Comparison of ENCODE assay signal across 8 cellular contexts in the genomic region with DNA sequence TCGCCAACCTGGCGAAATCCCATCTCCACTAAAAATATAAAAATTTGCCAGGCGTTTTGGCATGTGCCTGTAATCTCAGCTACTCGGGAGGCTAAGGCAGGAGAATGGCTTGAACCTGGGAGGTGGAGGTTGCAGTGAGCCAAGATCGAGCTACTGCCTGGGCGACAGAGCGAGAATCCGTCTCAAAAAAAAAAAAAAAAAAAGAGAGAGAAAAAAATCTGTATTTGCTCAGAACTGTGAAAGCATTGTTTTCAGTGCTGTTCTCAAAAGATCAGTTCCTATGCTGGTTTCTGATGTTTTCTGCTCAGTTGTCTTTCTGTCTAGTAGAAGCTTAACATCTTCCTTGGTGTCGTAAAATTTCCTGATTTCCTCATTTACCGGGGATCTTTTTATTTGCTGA. TPM values are rescaled to one million over a fixed set of nuclear protein-coding genes. Genes with fewer than 3 reads are reported as not detected.
DNase-seq lines count a peak whose midpoint lies in the region; ATAC-seq, FAIRE-seq and TF ChIP-seq lines count a peak whose summit lies in the region.
"Had no signal": no experiment of that assay in that cellular context is flagged by ENCODE, and none has a peak within 500 bp of the region (broad histone marks: within the 10 kb centered on the region; RNA-seq: fewer than 3 reads in every experiment).

No MANE protein-coding gene starts in this region.

- peak overlapping the region; percentile 99 for H3K27ac ChIP-seq in CD4-positive, CD25-positive, alpha-beta regulatory T cell (ENCODE audit: insufficient read depth, low read length, poor library complexity, severe bottlenecking)
- H3K27ac ChIP-seq in keratinocyte (ENCODE audit: control insufficient read depth, insufficient read depth, low read length) (no peak overlapping the region), prostate gland (peak overlapping the region in 1 of 2 donors; percentile 29)

- WGBS in prostate gland = 54% methylated on average over 10 of the region's 10 CpGs

- no peak overlapping the region for H3K9ac ChIP-seq in keratinocyte (ENCODE audit: control insufficient read depth, extremely low read depth, insufficient read depth, low read length)

- FAIRE-seq in keratinocyte (lab: Jason Lieb, UNC) = no peak
- FAIRE-seq: bronchial epithelial cell had no signal

- no peaks in the 10 kb centered on the region for H3K9me3 ChIP-seq in CD4-positive, CD25-positive, alpha-beta regulatory T cell (ENCODE audit: control insufficient read depth in 2 of 2, low read length in 2 of 2)
- H3K9me3 ChIP-seq in keratinocyte (ENCODE audit: control insufficient read depth, low read depth, low read length) (no peaks in the 10 kb centered on the region), prostate gland (no peaks in the 10 kb centered on the region)

- no peaks in the 10 kb centered on the region for H3K27me3 ChIP-seq in CD4-positive, CD25-positive, alpha-beta regulatory T cell (ENCODE audit: control insufficient read depth, insufficient read depth, low read length)
- no peaks in the 10 kb centered on the region for H3K27me3 ChIP-seq in keratinocyte (ENCODE audit: control insufficient read depth, extremely low read depth, insufficient read depth, low read length)
- H3K27me3 ChIP-seq in prostate gland (replicated peaks; ENCODE audit: insufficient read depth) = no peaks in the 10 kb centered on the region

- intact Hi-C loops in prostate gland (cut with DNase I) = loop anchor here (5.0 to 10.0 kb wide), 4 partner anchors 52 to 153 kb away; a partner anchor contains a TSS

- H3K36me3 Mint-ChIP-seq in CD4-positive, CD25-positive, alpha-beta regulatory T cell = peaks cover 16% of the 10 kb centered on the region

- no peak for ATAC-seq in CD4-positive, CD25-positive, alpha-beta regulatory T cell (ENCODE audit: low read depth in 2 of 2)

- H3K4me1 Mint-ChIP-seq in CD4-positive, CD25-positive, alpha-beta regulatory T cell = peaks cover 15 to 78% (median 53%) of the 10 kb centered on the region in 4 donors

- peak overlapping the region; percentile 96 to 99 (median 98) for H3K27ac Mint-ChIP-seq in CD4-positive, CD25-positive, alpha-beta regulatory T cell

- H3K27me3 Mint-ChIP-seq in CD4-positive, CD25-positive, alpha-beta regulatory T cell = peaks cover 13% of the 10 kb centered on the region

- H3K9me3 Mint-ChIP-seq in CD4-positive, CD25-positive, alpha-beta regulatory T cell = no peaks in the 10 kb centered on the region

- peak overlapping the region; percentile 95 for H3K4me2 ChIP-seq in keratinocyte (ENCODE audit: control insufficient read depth, extremely low read depth, insufficient read depth, low read depth, low read length)

- peaks cover 17% of the 10 kb centered on the region for H3K36me3 ChIP-seq in CD4-positive, CD25-positive, alpha-beta regulatory T cell (ENCODE audit: control insufficient read depth, insufficient read depth, low read length)
- H3K36me3 ChIP-seq in keratinocyte (ENCODE audit: control insufficient read depth in 2 of 2, extremely low read depth in 1 of 2, insufficient read depth in 2 of 2, low read length in 2 of 2) (peaks cover 11 to 18% of the 10 kb centered on the region in 2 experiments), prostate gland (peaks cover 8 to 10% of the 10 kb centered on the region in 2 donors)

- peaks cover 77% of the 10 kb centered on the region for H3K4me1 ChIP-seq in CD4-positive, CD25-positive, alpha-beta regulatory T cell (ENCODE audit: control insufficient read depth, insufficient read depth, low read length, poor library complexity, severe bottlenecking)
- H3K4me1 ChIP-seq in keratinocyte (ENCODE audit: control insufficient read depth, extremely low read depth, insufficient read depth, low read length) = peaks cover 47% of the 10 kb centered on the region
- peaks cover 29% of the 10 kb centered on the region for H3K4me1 ChIP-seq in prostate gland (replicated peaks)

- TF ChIP-seq CTCF in keratinocyte (optimal IDR thresholded peaks at IDR 0.05 in 1 of 3, IDR thresholded peaks at IDR 0.05 in 1 of 3, conservative IDR thresholded peaks at IDR 0.05 in 1 of 3; ENCODE audit: extremely low read depth in 1 of 3, insufficient read depth in 2 of 3, low read length in 3 of 3) (no peak), prostate gland (IDR thresholded peaks at IDR 0.05) (no peak)

- TF ChIP-seq POLR2A in prostate gland (IDR thresholded peaks at IDR 0.05) = no peak

- DNase-seq in CD4-positive, CD25-positive, alpha-beta regulatory T cell = no peak
- DNase-seq in OCI-M1 (lab: John Stamatoyannopoulos, UW) (peak; percentile 38), keratinocyte (ENCODE audit: low read depth, low spot score) (no peak), DMS153 (lab: John Stamatoyannopoulos, UW) (no peak), prostate gland (ENCODE audit: low spot score) (no peak)
- no peak for DNase-seq in activated CD4-positive, CD25-positive, alpha-beta regulatory T cell treated with anti-CD3 and anti-CD28 coated beads, Interleukin-2, amount 50 U/mL, for 72 hours
- DNase-seq: stimulated activated CD4-positive, alpha-beta T cell treated with anti-CD3 and anti-CD28 coated beads, Interleukin-2, amount 100 ng/mL, for 48 hours had no signal

- peaks cover 38% of the 10 kb centered on the region for H4K20me1 ChIP-seq in keratinocyte (ENCODE audit: control insufficient read depth, extremely low read depth, insufficient read depth, low read length)

- no peak overlapping the region for H2AFZ ChIP-seq in keratinocyte (ENCODE audit: control insufficient read depth, low read length)

- peaks cover 92% of the 10 kb centered on the region for H3K79me2 ChIP-seq in keratinocyte (ENCODE audit: control insufficient read depth, insufficient read depth, low read length)

- peaks cover 7% of the 10 kb centered on the region for H3K9me1 ChIP-seq in keratinocyte (ENCODE audit: control insufficient read depth, extremely low read depth, insufficient read depth, low read length)

- peak overlapping the region; percentile 92 to 100 (median 96) for H3K4me3 Mint-ChIP-seq in CD4-positive, CD25-positive, alpha-beta regulatory T cell

- H3K4me3 ChIP-seq in CD4-positive, CD25-positive, alpha-beta regulatory T cell (ENCODE audit: low read depth, low read length) = peak overlapping the region; percentile 84
- no peak overlapping the region for H3K4me3 ChIP-seq in keratinocyte (ENCODE audit: control insufficient read depth in 2 of 3, extremely low read depth in 1 of 3, insufficient read depth in 2 of 3, low read depth in 1 of 3, low read length in 3 of 3)
- H3K4me3 ChIP-seq in prostate gland = no peak overlapping the region

- dilution Hi-C loops in keratinocyte (cut with MboI; ENCODE audit: extremely low pct_ligation_motif_present, low sequenced_read_pairs) = no loop called here

RNA-seq across cellular contexts. Expression of a gene that starts 2.5 kb away (rescaled TPM):
- total RNA-seq in CD4-positive, CD25-positive, alpha-beta regulatory T cell = 146 TPM
- polyA plus RNA-seq in CD4-positive, CD25-positive, alpha-beta regulatory T cell = 10 to 100 TPM; 13.5 to 26.0 (median 20.0) TPM
- polyA plus RNA-seq in keratinocyte = 4.7 to 24.1 TPM (median 4.7 TPM) in 3 replicates
- 41.0 TPM for polyA plus RNA-seq in keratinocyte (2011; ENCODE audit: low read depth)
- 6.9 and 16.1 TPM in 2 replicates for polyA plus RNA-seq in keratinocyte (2011; cell fraction: cytosol; rRNA removed)
- polyA plus RNA-seq in keratinocyte (2011; cell fraction: nucleus; rRNA removed) = 17.1 and 21.8 TPM in 2 replicates
- 40.1 and 59.6 TPM in 2 replicates for polyA plus RNA-seq in keratinocyte (2012; ENCODE audit: low replicate concordance)
- polyA minus RNA-seq in keratinocyte = 6.7 to 25.7 TPM (median 7.2 TPM) in 3 replicates
- 37.4 TPM for polyA minus RNA-seq in keratinocyte (2011; cell fraction: cytosol; rRNA and poly(A)+ RNA removed)
- polyA minus RNA-seq in keratinocyte (2011; cell fraction: nucleus; rRNA and poly(A)+ RNA removed) = 31.1 and 35.7 TPM in 2 replicates
- total RNA-seq in prostate gland = 100 to 1,000 TPM in 1 of 2 donors, 10 to 100 TPM in 1; 31.9 to 113 TPM

RNA-seq across cellular contexts. Expression of a gene that starts 3.0 kb away (rescaled TPM):
- total RNA-seq in CD4-positive, CD25-positive, alpha-beta regulatory T cell = 50.3 TPM
- polyA plus RNA-seq in CD4-positive, CD25-positive, alpha-beta regulatory T cell = 100 to 1,000 TPM in 3 of 4 donors, 10 to 100 TPM in 1; 97.7 to 121 (median 108) TPM
- 36.8 to 53.1 TPM (median 46.8 TPM) in 3 replicates for polyA plus RNA-seq in keratinocyte
- 25.8 TPM for polyA plus RNA-seq in keratinocyte (2011; ENCODE audit: low read depth)
- 23.6 and 46.0 TPM in 2 replicates for polyA plus RNA-seq in keratinocyte (2011; cell fraction: cytosol; rRNA removed)
- 64.9 and 73.8 TPM in 2 replicates for polyA plus RNA-seq in keratinocyte (2011; cell fraction: nucleus; rRNA removed)
- polyA plus RNA-seq in keratinocyte (2012; ENCODE audit: low replicate concordance) = 34.3 and 44.2 TPM in 2 replicates
- polyA minus RNA-seq in keratinocyte = 16.2 to 34.2 TPM (median 19.7 TPM) in 3 replicates
- 25.3 TPM for polyA minus RNA-seq in keratinocyte (2011; cell fraction: cytosol; rRNA and poly(A)+ RNA removed)
- polyA minus RNA-seq in keratinocyte (2011; cell fraction: nucleus; rRNA and poly(A)+ RNA removed) = 15.6 and 19.9 TPM in 2 replicates
- 10 to 100 TPM; 59.4 to 91.7 TPM for total RNA-seq in prostate gland

RNA-seq across cellular contexts. Expression of a gene that starts 9.9 kb away (rescaled TPM):
- 3.5 TPM for total RNA-seq in CD4-positive, CD25-positive, alpha-beta regulatory T cell
- not detected for polyA plus RNA-seq in CD4-positive, CD25-positive, alpha-beta regulatory T cell
- polyA plus RNA-seq in keratinocyte = 0.02 to 0.15 TPM (median 0.07 TPM) in 3 replicates
- 0.19 TPM for polyA plus RNA-seq in keratinocyte (2011; ENCODE audit: low read depth)
- not detected in 2 replicates for polyA plus RNA-seq in keratinocyte (2011; cell fraction: cytosol; rRNA removed)
- polyA plus RNA-seq in keratinocyte (2011; cell fraction: nucleus; rRNA removed) = 0.41 and 0.85 TPM in 2 replicates
- 0.08 and 0.56 TPM in 2 replicates for polyA plus RNA-seq in keratinocyte (2012; ENCODE audit: low replicate concordance)
- not detected in 3 replicates for polyA minus RNA-seq in keratinocyte
- not detected for polyA minus RNA-seq in keratinocyte (2011; cell fraction: cytosol; rRNA and poly(A)+ RNA removed)
- polyA minus RNA-seq in keratinocyte (2011; cell fraction: nucleus; rRNA and poly(A)+ RNA removed) = 0.21 and 0.54 TPM in 2 replicates
- 100 to 1,000 TPM in 1 of 2 donors, under 1 TPM in 1; 0.46 to 160 TPM for total RNA-seq in prostate gland

RNA-seq across cellular contexts. Expression of a gene that starts 17.0 kb away (rescaled TPM):
- 0.99 TPM for total RNA-seq in CD4-positive, CD25-positive, alpha-beta regulatory T cell
- polyA plus RNA-seq in CD4-positive, CD25-positive, alpha-beta regulatory T cell = 1 to 10 TPM in 3 of 4 donors, under 1 TPM in 1; 0.89 to 2.4 (median 1.8) TPM
- polyA plus RNA-seq in keratinocyte = not detected in 3 replicates
- polyA plus RNA-seq in keratinocyte (2011; ENCODE audit: low read depth) = not detected
- polyA plus RNA-seq in keratinocyte (2011; cell fraction: cytosol; rRNA removed) = 0.27 TPM in 1 of 2 replicates, not detected in the other
- polyA plus RNA-seq in keratinocyte (2011; cell fraction: nucleus; rRNA removed) = not detected in 2 replicates
- polyA plus RNA-seq in keratinocyte (2012; ENCODE audit: low replicate concordance) = 0.49 and 0.66 TPM in 2 replicates
- polyA minus RNA-seq in keratinocyte = not detected in 3 replicates
- polyA minus RNA-seq in keratinocyte (2011; cell fraction: cytosol; rRNA and poly(A)+ RNA removed) = not detected
- not detected in 2 replicates for polyA minus RNA-seq in keratinocyte (2011; cell fraction: nucleus; rRNA and poly(A)+ RNA removed)
- total RNA-seq in prostate gland = under 1 TPM in 1 of 2 donors, not detected in 1; 0.96 TPM
- total RNA-seq: bronchial epithelial cell had no signal

RNA-seq across cellular contexts. Expression of a gene that starts 42.8 kb away (rescaled TPM):
- total RNA-seq in CD4-positive, CD25-positive, alpha-beta regulatory T cell = not detected
- polyA plus RNA-seq in CD4-positive, CD25-positive, alpha-beta regulatory T cell = under 1 TPM; 0.10 to 0.32 (median 0.15) TPM
- not detected in 3 replicates for polyA plus RNA-seq in keratinocyte
- not detected for polyA plus RNA-seq in keratinocyte (2011; ENCODE audit: low read depth)
- polyA plus RNA-seq in keratinocyte (2011; cell fraction: cytosol; rRNA removed) = not detected in 2 replicates
- polyA plus RNA-seq in keratinocyte (2011; cell fraction: nucleus; rRNA removed) = not detected in 2 replicates
- 0.03 and 0.37 TPM in 2 replicates for polyA plus RNA-seq in keratinocyte (2012; ENCODE audit: low replicate concordance)
- polyA minus RNA-seq in keratinocyte = not detected in 3 replicates
- not detected for polyA minus RNA-seq in keratinocyte (2011; cell fraction: cytosol; rRNA and poly(A)+ RNA removed)
- not detected in 2 replicates for polyA minus RNA-seq in keratinocyte (2011; cell fraction: nucleus; rRNA and poly(A)+ RNA removed)
- total RNA-seq in prostate gland = under 1 TPM; 0.27 to 0.80 TPM
- total RNA-seq: bronchial epithelial cell had no signal
